Comparison of ENCODE assay signal across 20 cellular contexts in genomic region chr9:114186091-114186792, GRCh38. TPM values are rescaled to one million over a fixed set of nuclear protein-coding genes. Genes with fewer than 3 reads are reported as not detected.
A peak's percentile ranks its signal among the peaks of the same experiment; 100 is the strongest.
DNase-seq lines count a peak whose midpoint lies in the region; ATAC-seq and TF ChIP-seq lines count a peak whose summit lies in the region.
"Had no signal": no experiment of that assay in that cellular context is flagged by ENCODE, and none has a peak within 500 bp of the region (broad histone marks: within the 10 kb centered on the region; RNA-seq: fewer than 3 reads in every experiment).

No MANE protein-coding gene starts in this region.

- no peak overlapping the region for H3K27ac ChIP-seq in right atrium auricular region
- H3K27ac ChIP-seq: SJCRH30 had no signal

- peak overlapping the region; percentile 53 for H3K27ac Mint-ChIP-seq in progenitor cell of endocrine pancreas
- H3K27ac Mint-ChIP-seq: HFFc6 had no signal

- H3K36me3 ChIP-seq in right atrium auricular region, result no peaks in the 10 kb centered on the region
- H3K36me3 ChIP-seq: BE2C had no signal

- H3K27me3 Mint-ChIP-seq in progenitor cell of endocrine pancreas, result no peaks in the 10 kb centered on the region

- H3K27me3 ChIP-seq in right atrium auricular region, result no peaks in the 10 kb centered on the region
- H3K27me3 ChIP-seq: BE2C, SJCRH30 had no signal

- peaks cover 67% of the 10 kb centered on the region for H3K36me3 Mint-ChIP-seq in progenitor cell of endocrine pancreas (ENCODE audit: insufficient read depth)
- H3K36me3 Mint-ChIP-seq: CD4-positive, CD25-positive, alpha-beta regulatory T cell had no signal

- ATAC-seq in left ventricle myocardium superior (no peak), left lobe of liver (peak; percentile 14), HG03521 (IDR thresholded peaks at IDR 0.05; ENCODE audit: unreplicated experiment) (no peak), GM18858 (IDR thresholded peaks at IDR 0.05; ENCODE audit: unreplicated experiment) (no peak)
- ATAC-seq: K562, Panc1 had no signal

- no peak overlapping the region for H3K4me3 Mint-ChIP-seq in progenitor cell of endocrine pancreas (ENCODE audit: low read depth)
- H3K4me3 Mint-ChIP-seq: CD4-positive, CD25-positive, alpha-beta regulatory T cell; H9; HFFc6 had no signal

- intact Hi-C loops in left ventricle myocardium superior (cut with micrococcal nuclease), result no loop called here

- H3K4me1 ChIP-seq in right atrium auricular region, result peaks cover 0 to 20% of the 10 kb centered on the region in 2 donors

- TF ChIP-seq CTCF in right atrium auricular region (IDR thresholded peaks at IDR 0.05) (no peak), progenitor cell of endocrine pancreas (IDR thresholded peaks at IDR 0.05; ENCODE audit: unreplicated experiment) (no peak)

- DNase-seq in left ventricle myocardium superior (peak; percentile 5), right atrium auricular region (ENCODE audit: low spot score) (no peak), left lobe of liver (ENCODE audit: low spot score) (no peak), progenitor cell of endocrine pancreas (ENCODE audit: low spot score, unreplicated experiment) (no peak), NCI-H2029 treated with DMSO at 0.1 percent for 48 hours (lab: John Stamatoyannopoulos, UW) (no peak)
- DNase-seq: CD4-positive, CD25-positive, alpha-beta regulatory T cell; COR-L47; DMS79; H9; HFFc6; NCI-H1092; NCI-H1436; NCI-H187 treated with DMSO at 0.1 percent for 48 hours; NK-92 treated with Interleukin-12 subunit alpha and Interleukin-12 subunit beta, amount 100 ng/mL, for 24 hours; SJCRH30 had no signal

- no peak overlapping the region for H3K4me3 ChIP-seq in right atrium auricular region
- H3K4me3 ChIP-seq: K562, SJCRH30 had no signal

- H3K4me1 Mint-ChIP-seq in progenitor cell of endocrine pancreas (ENCODE audit: low read depth), result peaks cover 4% of the 10 kb centered on the region
- H3K4me1 Mint-ChIP-seq: CD4-positive, CD25-positive, alpha-beta regulatory T cell had no signal

- peaks cover 13% of the 10 kb centered on the region for H3K9me3 Mint-ChIP-seq in progenitor cell of endocrine pancreas (ENCODE audit: low read depth)

- peaks cover 0 to 10% of the 10 kb centered on the region in 2 donors for H3K9me3 ChIP-seq in right atrium auricular region
- H3K9me3 ChIP-seq: BE2C had no signal

RNA-seq across cellular contexts. Expression of gene COL27A1, which starts 30.9 kb away (rescaled TPM):
- total RNA-seq in left ventricle myocardium superior (11.0 TPM), right atrium auricular region (1 to 10 TPM; 1.5 to 2.7 TPM), left lobe of liver (51.0 TPM), progenitor cell of endocrine pancreas (162 and 178 TPM in 2 replicates)
